9 cellular contexts compared by ENCODE assay signal in genomic region chr11:61917357-61918109, GRCh38. TPM values are rescaled to one million over a fixed set of nuclear protein-coding genes. Genes with fewer than 3 reads are reported as not detected.
A peak's percentile ranks its signal among the peaks of the same experiment; 100 is the strongest.
DNase-seq lines count a peak whose midpoint lies in the region; ATAC-seq, FAIRE-seq and TF ChIP-seq lines count a peak whose summit lies in the region.
"Had no signal": no experiment of that assay in that cellular context is flagged by ENCODE, and none has a peak within 500 bp of the region (broad histone marks: within the 10 kb centered on the region; RNA-seq: fewer than 3 reads in every experiment).

Gene RAB3IL1 (minus strand): TSS chr11:61917566. CDS start chr11:61917367, 199 bp downstream.

- H3K27me3 ChIP-seq in body of pancreas, result no peaks in the 10 kb centered on the region

- ATAC-seq in body of pancreas, result peak; percentile 80
- ATAC-seq in GM21619 (IDR thresholded peaks at IDR 0.05; ENCODE audit: unreplicated experiment), result no peak
- ATAC-seq in HG02973 (IDR thresholded peaks at IDR 0.05; ENCODE audit: unreplicated experiment), result no peak

- H3K4me3 ChIP-seq in body of pancreas, result no peak within 1 kb of the TSS
- peak within 1 kb of the TSS; percentile 47 for H3K4me3 ChIP-seq in iPS-11a (ENCODE audit: low read depth, low read length)

- intact Hi-C loops in body of pancreas (cut with DNase I), result no loop called here

- WGBS in body of pancreas, 2 donors, result 3 to 16% methylated on average over 8 to 56 of the region's 68 CpGs

- TF ChIP-seq POLR2A in body of pancreas (IDR thresholded peaks at IDR 0.05), result peak in 1 of 3 donors; percentile 31

- no peak for FAIRE-seq in D721Med (lab: Jason Lieb, UNC)

- no peaks in the 10 kb centered on the region for H3K36me3 ChIP-seq in body of pancreas (replicated peaks in 1 of 2; ENCODE audit: insufficient read depth in 1 of 2, low read depth in 2 of 2)

- peaks cover 7% of the 10 kb centered on the region for H3K4me1 ChIP-seq in body of pancreas

- TF ChIP-seq CTCF in D721Med (IDR thresholded peaks at IDR 0.05; ENCODE audit: insufficient read depth, missing control alignments) (no peak), body of pancreas (IDR thresholded peaks at IDR 0.05) (no peak)

- DNase-seq in D721Med (ENCODE audit: insufficient read length, low spot score) (peak; percentile 69), LoVo (ENCODE audit: low spot score) (peak; percentile 58), body of pancreas (peak in 3 of 4 donors; percentile 46 to 66 (median 55)), retina (peak; percentile 59), DMS153 treated with DMSO at 0.1 percent for 48 hours (lab: John Stamatoyannopoulos, UW; ENCODE audit: unreplicated experiment) (no peak)

- H3K9me3 ChIP-seq in body of pancreas, result no peaks in the 10 kb centered on the region

- H3K27ac ChIP-seq in body of pancreas, result peak within 1 kb of the TSS in 2 of 4 donors; percentile 21 to 37

RNA-seq across cellular contexts. Expression of gene RAB3IL1, which starts in this region (rescaled TPM):
- total RNA-seq in body of pancreas, result 10 to 100 TPM in 1 of 2 donors, 1 to 10 TPM in 1; 5.4 to 11.5 TPM
- total RNA-seq: T-helper 2 cell treated with Interferon-gamma antibody and Interleukin-4, amounts not matched to agents 100 ng/mL and 5 ng/mL, for 36 hours had no signal
